Comparison of ENCODE assay signal across 9 cellular contexts in the genomic region with DNA sequence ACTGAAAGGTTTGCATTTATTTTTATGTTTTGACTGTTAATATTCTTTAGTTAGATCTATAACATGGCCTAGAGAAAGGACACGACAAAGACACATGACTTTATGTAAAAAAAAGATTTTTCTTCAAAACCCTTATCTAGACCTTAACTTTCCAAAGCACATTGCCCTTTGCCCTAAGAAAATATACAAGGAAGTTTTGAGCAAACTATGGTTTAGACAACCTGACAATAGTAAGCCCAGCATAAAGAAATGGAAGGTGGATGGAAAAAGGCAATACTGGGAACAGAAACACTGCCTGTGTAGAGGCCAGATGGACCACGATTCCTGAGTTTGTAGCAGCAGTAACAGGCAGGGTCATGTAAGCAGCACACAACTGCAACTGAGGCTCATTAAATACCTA.
"Had no signal": no experiment of that assay in that cellular context is flagged by ENCODE, and none has a peak within 500 bp of the region (broad histone marks: within the 10 kb centered on the region; RNA-seq: fewer than 3 reads in every experiment).

No MANE protein-coding gene starts in this region.

- H3K9ac ChIP-seq: GM23248 had no signal

- ATAC-seq: K562 had no signal

- H2AFZ ChIP-seq: GM23248 had no signal

- H3K4me3 ChIP-seq: GM23248, K562 had no signal

- DNase-seq: GM23248, GOT3, H9, HCEC 1CT, IMR-90, KG1 had no signal

- H3K27ac Mint-ChIP-seq: H9 had no signal

- H3K4me3 Mint-ChIP-seq: H9 had no signal

- H3K27ac ChIP-seq: GM23248 had no signal

- FAIRE-seq: H54, HTR-8/SVneo, K562 had no signal
